Comparison of ENCODE assay signal across 32 cellular contexts in genomic region chr2:118363604-118364003, GRCh38.
"Had no signal": no experiment of that assay in that cellular context is flagged by ENCODE, and none has a peak within 500 bp of the region (broad histone marks: within the 10 kb centered on the region; RNA-seq: fewer than 3 reads in every experiment).

No MANE protein-coding gene starts in this region.

- H3K27ac ChIP-seq: brain microvascular endothelial cell, cardiac muscle cell, colonic mucosa, gastrocnemius medialis, heart left ventricle, WERI-Rb-1 had no signal

- H3K9me3 Mint-ChIP-seq: activated CD4-positive, alpha-beta memory T cell treated with anti-CD3 and anti-CD28 coated beads, Interleukin-2, amount 10 ng/mL, durations not matched to agents 7 days and 5 days; activated CD4-positive, alpha-beta T cell treated with anti-CD3 and anti-CD28 coated beads, Interleukin-2, amount 10 ng/mL, durations not matched to agents 24 days and 14 days; activated naive CD4-positive, alpha-beta T cell treated with anti-CD3 and anti-CD28 coated beads, Interleukin-2, amount 10 ng/mL, durations not matched to agents 7 days and 5 days; T-cell; T-helper 1 cell treated with Interleukin-12 subunit alpha and Interleukin-12 subunit beta and Interleukin-4 antibody, amounts not matched to agents 30 μg/mL and 1 μg/mL, for 36 hours had no signal

- ATAC-seq: activated CD4-positive, alpha-beta T cell treated with anti-CD3 and anti-CD28 coated beads for 36 hours; activated T-cell treated with anti-CD3 and anti-CD28 coated beads, Interleukin-2, amount 50 U/mL, for 72 hours; gastrocnemius medialis; heart left ventricle; T-cell had no signal

- H3K4me3 Mint-ChIP-seq: activated CD4-positive, alpha-beta memory T cell treated with anti-CD3 and anti-CD28 coated beads, Interleukin-2, amount 10 ng/mL, durations not matched to agents 7 days and 5 days; activated CD4-positive, alpha-beta T cell treated with anti-CD3 and anti-CD28 coated beads for 36 hours; activated CD4-positive, alpha-beta T cell treated with anti-CD3 and anti-CD28 coated beads, Interleukin-2, amount 10 ng/mL, durations not matched to agents 24 days and 14 days; activated naive CD4-positive, alpha-beta T cell treated with anti-CD3 and anti-CD28 coated beads, Interleukin-2, amount 10 ng/mL, durations not matched to agents 7 days and 5 days; activated naive CD8-positive, alpha-beta T cell; activated T-cell treated with anti-CD3 and anti-CD28 coated beads, Interleukin-2, amount 50 U/mL, for 24 hours; activated T-cell treated with anti-CD3 and anti-CD28 coated beads, Interleukin-2, amount 50 U/mL, for 72 hours; T-cell; T-helper 1 cell treated with Interleukin-12 subunit alpha and Interleukin-12 subunit beta and Interleukin-4 antibody, amounts not matched to agents 30 μg/mL and 1 μg/mL, for 36 hours had no signal

- H3K36me3 Mint-ChIP-seq: activated naive CD4-positive, alpha-beta T cell treated with anti-CD3 and anti-CD28 coated beads, Interleukin-2, amount 10 ng/mL, durations not matched to agents 7 days and 5 days; activated naive CD8-positive, alpha-beta T cell; T-cell had no signal

- FAIRE-seq: endometrium, endothelial cell of umbilical vein had no signal

- H3K4me1 Mint-ChIP-seq: activated CD4-positive, alpha-beta memory T cell treated with anti-CD3 and anti-CD28 coated beads, Interleukin-2, amount 10 ng/mL, durations not matched to agents 7 days and 5 days; activated CD4-positive, alpha-beta T cell treated with anti-CD3 and anti-CD28 coated beads for 36 hours; activated CD4-positive, alpha-beta T cell treated with anti-CD3 and anti-CD28 coated beads, Interleukin-2, amount 10 ng/mL, durations not matched to agents 24 days and 14 days; activated naive CD4-positive, alpha-beta T cell treated with anti-CD3 and anti-CD28 coated beads, Interleukin-2, amount 10 ng/mL, durations not matched to agents 7 days and 5 days; T-cell had no signal

- H3K4me1 ChIP-seq: colonic mucosa, gastrocnemius medialis, heart left ventricle had no signal

- H3K27ac Mint-ChIP-seq: activated CD4-positive, alpha-beta memory T cell treated with anti-CD3 and anti-CD28 coated beads, Interleukin-2, amount 10 ng/mL, durations not matched to agents 7 days and 5 days; activated CD4-positive, alpha-beta T cell treated with anti-CD3 and anti-CD28 coated beads for 36 hours; activated CD4-positive, alpha-beta T cell treated with anti-CD3 and anti-CD28 coated beads, Interleukin-2, amount 10 ng/mL, durations not matched to agents 24 days and 14 days; activated naive CD4-positive, alpha-beta T cell treated with anti-CD3 and anti-CD28 coated beads, Interleukin-2, amount 10 ng/mL, durations not matched to agents 7 days and 5 days; activated naive CD8-positive, alpha-beta T cell; activated T-cell treated with anti-CD3 and anti-CD28 coated beads, Interleukin-2, amount 50 U/mL, for 24 hours; activated T-cell treated with anti-CD3 and anti-CD28 coated beads, Interleukin-2, amount 50 U/mL, for 72 hours; T-cell; T-helper 1 cell treated with Interleukin-12 subunit alpha and Interleukin-12 subunit beta and Interleukin-4 antibody, amounts not matched to agents 30 μg/mL and 1 μg/mL, for 36 hours had no signal

- H3K27me3 ChIP-seq: brain microvascular endothelial cell, cardiac muscle cell, colonic mucosa, gastrocnemius medialis had no signal

- H3K36me3 ChIP-seq: brain microvascular endothelial cell, cardiac muscle cell, colonic mucosa, gastrocnemius medialis, heart left ventricle, WERI-Rb-1 had no signal

- H3K4me3 ChIP-seq: cardiac muscle cell, colonic mucosa, gastrocnemius medialis, heart left ventricle had no signal

- DNase-seq: activated CD4-positive, alpha-beta memory T cell treated with anti-CD3 and anti-CD28 coated beads, Interleukin-2, amount 10 ng/mL, durations not matched to agents 7 days and 5 days; activated CD4-positive, alpha-beta T cell treated with anti-CD3 and anti-CD28 coated beads for 36 hours; activated CD4-positive, alpha-beta T cell treated with anti-CD3 and anti-CD28 coated beads, Interleukin-2, amount 10 ng/mL, durations not matched to agents 24 days and 14 days; activated CD4-positive, CD25-positive, alpha-beta regulatory T cell; activated CD4-positive, CD25-positive, alpha-beta regulatory T cell treated with anti-CD3 and anti-CD28 coated beads, Interleukin-2, amount 50 U/mL, for 72 hours; activated CD8-positive, alpha-beta memory T cell treated with anti-CD3 and anti-CD28 coated beads, Interleukin-2, amount 50 U/mL, for 48 hours; activated gamma-delta T cell; activated naive CD4-positive, alpha-beta T cell; activated naive CD4-positive, alpha-beta T cell treated with anti-CD3 and anti-CD28 coated beads, Interleukin-2, amount 10 ng/mL, durations not matched to agents 7 days and 5 days; activated T-cell treated with anti-CD3 and anti-CD28 coated beads for 4 hours; activated T-cell treated with anti-CD3 and anti-CD28 coated beads, Interleukin-2, amount 50 U/mL, for 24 hours; activated T-cell treated with anti-CD3 and anti-CD28 coated beads, Interleukin-2, amount 50 U/mL, for 72 hours; amniotic stem cell; anterior cingulate cortex; brain microvascular endothelial cell; central memory CD4-positive, alpha-beta T cell; cerebellar nuclear complex; colonic mucosa; effector CD8-positive, alpha-beta T cell; foreskin fibroblast; gastrocnemius medialis; glutamatergic neuron; heart left ventricle; SW 1271; T-cell; T-helper 9 cell; WERI-Rb-1 had no signal

- H3K9me3 ChIP-seq: colonic mucosa, gastrocnemius medialis had no signal
